ENCODE assay signal across 1 cellular context in the genomic region with DNA sequence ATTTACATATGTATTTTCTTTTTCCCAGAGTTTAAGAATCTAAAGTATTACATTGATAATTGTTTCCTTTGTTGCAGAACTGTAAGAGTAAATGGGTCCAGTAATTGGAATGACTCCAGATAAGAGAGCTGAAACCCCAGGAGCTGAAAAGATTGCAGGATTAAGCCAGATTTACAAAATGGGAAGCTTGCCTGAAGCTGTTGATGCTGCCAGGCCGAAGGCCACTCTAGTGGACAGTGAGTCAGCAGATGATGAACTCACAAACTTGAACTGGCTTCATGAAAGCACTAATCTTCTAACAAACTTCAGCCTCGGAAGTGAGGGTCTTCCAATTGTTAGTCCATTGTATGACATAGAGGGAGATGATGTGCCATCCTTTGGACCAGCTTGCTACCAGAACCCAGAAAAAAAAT.
TF ChIP-seq lines count a peak whose summit lies in the region.

No MANE protein-coding gene starts in this region.

TF ChIP-seq in GM12878, 131 proteins besides CTCF, POLR2A, EP300 and RAD21 (continued from another document):
- TF ChIP-seq PRDM15 (CRISPR knock-in tag; IDR thresholded peaks at IDR 0.05): no peak
- no peak for TF ChIP-seq MYB (IDR thresholded peaks at IDR 0.05; ENCODE audit: borderline replicate concordance, low read depth, low read length)
- TF ChIP-seq MTA2 (IDR thresholded peaks at IDR 0.05; ENCODE audit: low read depth): no peak
- TF ChIP-seq ZNF24 (IDR thresholded peaks at IDR 0.05): no peak
- TF ChIP-seq REST (IDR thresholded peaks at IDR 0.05; ENCODE audit: low read depth, low read length): no peak
- TF ChIP-seq FOXM1 (IDR thresholded peaks at IDR 0.05; ENCODE audit: low read depth, low read length): no peak
- no peak for TF ChIP-seq MXI1 (IDR thresholded peaks at IDR 0.05; ENCODE audit: low read depth, low read length)
- no peak for TF ChIP-seq SREBF1 (IDR thresholded peaks at IDR 0.05; ENCODE audit: low read length)
- no peak for TF ChIP-seq IKZF2 (IDR thresholded peaks at IDR 0.05)
- TF ChIP-seq ZBTB4 (CRISPR knock-in tag; IDR thresholded peaks at IDR 0.05): no peak
- TF ChIP-seq CBX5 (IDR thresholded peaks at IDR 0.05; ENCODE audit: low read depth): no peak
